Comparison of ENCODE assay signal across 26 cellular contexts in the genomic region with DNA sequence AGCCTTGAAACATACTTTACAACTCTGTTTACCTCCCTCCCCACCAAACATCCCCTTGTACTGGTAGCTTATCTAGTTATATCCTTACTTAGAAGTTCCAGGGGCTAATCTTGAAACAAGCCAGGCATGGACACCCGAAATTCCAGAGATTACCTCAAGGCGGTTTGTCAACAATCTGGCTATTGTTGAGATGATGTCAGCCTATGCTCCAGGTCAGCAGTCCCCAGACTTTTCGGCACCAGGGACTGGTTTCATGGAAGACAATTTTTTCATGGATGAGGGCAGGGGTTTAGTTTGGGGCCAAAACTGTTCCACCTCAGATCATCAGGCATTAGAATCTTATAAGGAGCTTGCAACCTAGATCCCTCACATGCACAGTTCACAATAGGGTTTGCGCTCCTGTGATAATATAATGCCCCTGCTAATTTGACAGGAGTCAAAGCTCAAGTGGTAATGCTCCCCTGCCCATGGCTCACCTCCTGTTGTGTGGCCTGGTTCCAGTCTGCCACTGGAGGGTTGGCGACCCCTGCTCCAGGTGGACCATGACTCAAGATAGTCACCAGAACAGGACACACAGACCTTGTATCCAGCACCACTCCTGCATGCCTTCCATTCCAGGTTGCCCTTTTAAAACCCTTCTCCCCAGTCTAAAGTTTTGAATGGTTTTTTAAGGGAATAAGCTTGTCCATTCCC.
DNase-seq lines count a peak whose midpoint lies in the region; ATAC-seq and TF ChIP-seq lines count a peak whose summit lies in the region.
"Had no signal": no experiment of that assay in that cellular context is flagged by ENCODE, and none has a peak within 500 bp of the region (broad histone marks: within the 10 kb centered on the region; RNA-seq: fewer than 3 reads in every experiment).

No MANE protein-coding gene starts in this region.

- no peaks in the 10 kb centered on the region for H3K27me3 Mint-ChIP-seq in stimulated activated memory B cell treated with anti-CD40 and anti-IgM and Interleukin-4, amounts not matched to agents 10 μg/mL and 1 μg/mL and 100 μg/mL, for 72 hours
- H3K27me3 Mint-ChIP-seq: activated CD8-positive, alpha-beta T cell treated with anti-CD3 and anti-CD28 coated beads for 36 hours; activated naive CD4-positive, alpha-beta T cell treated with anti-CD3 and anti-CD28 coated beads, Interleukin-2, amount 50 U/mL, for 24 hours; memory B cell had no signal

- ATAC-seq in SK-N-SH treated with all-trans-retinoic acid at 6 μM for 48 hours, result no peak
- peak; percentile 34 for ATAC-seq in stimulated activated memory B cell treated with anti-CD40 and anti-IgM and Interleukin-4, amounts not matched to agents 10 μg/mL and 1 μg/mL and 100 μg/mL, for 72 hours
- no peak for ATAC-seq in body of pancreas
- ATAC-seq: activated CD8-positive, alpha-beta T cell treated with anti-CD3 and anti-CD28 coated beads for 36 hours; gastroesophageal sphincter; left lobe of liver; stimulated activated naive CD8-positive, alpha-beta T cell treated with anti-CD3 and anti-CD28 coated beads, Interleukin-15, Interleukin-2, amounts not matched to agents 100 U/mL and 50 U/mL, for 24 hours had no signal

- H3K36me3 ChIP-seq in SK-N-SH (replicated peaks in 1 of 2; ENCODE audit: control insufficient read depth in 1 of 2, insufficient read depth in 2 of 2, low read length in 1 of 2), result no peaks in the 10 kb centered on the region
- H3K36me3 ChIP-seq in hepatocyte (replicated peaks; ENCODE audit: insufficient read depth, low read depth), result no peaks in the 10 kb centered on the region
- no peaks in the 10 kb centered on the region for H3K36me3 ChIP-seq in body of pancreas (replicated peaks in 1 of 2; ENCODE audit: insufficient read depth in 1 of 2, low read depth in 2 of 2)
- H3K36me3 ChIP-seq: gastroesophageal sphincter, ovary, vagina had no signal

- DNase-seq in SK-N-SH, result no peak
- DNase-seq in HT1080 (ENCODE audit: low read depth), result peak; percentile 9
- peak; percentile 5 for DNase-seq in hepatocyte (ENCODE audit: low spot score)
- no peak for DNase-seq in RPMI8226
- no peak for DNase-seq in posterior vena cava (ENCODE audit: low spot score)
- no peak for DNase-seq in body of pancreas
- DNase-seq: ACHN; activated CD8-positive, alpha-beta T cell treated with anti-CD3 and anti-CD28 coated beads for 36 hours; DMS79; KBM-7; NCI-H1092 treated with DMSO at 0.1 percent for 48 hours; NCI-H1694 treated with DMSO at 0.1 percent for 48 hours; NCI-H524; ovary; PC-9; Right ventricle myocardium superior; stimulated activated naive CD8-positive, alpha-beta T cell treated with anti-CD3 and anti-CD28 coated beads, Interleukin-15, Interleukin-2, amounts not matched to agents 100 U/mL and 50 U/mL, for 24 hours had no signal

- CTCF ChIA-PET in SK-N-SH (lab: Yijun Ruan, JAX), result no interaction called here

- no peaks in the 10 kb centered on the region for H3F3A ChIP-seq in SK-N-SH (replicated peaks; ENCODE audit: insufficient read depth)

- TF ChIP-seq CTCF in SK-N-SH (IDR thresholded peaks at IDR 0.05), result no peak
- no peak for TF ChIP-seq CTCF in hepatocyte (IDR thresholded peaks at IDR 0.05; ENCODE audit: poor library complexity)
- no peak for TF ChIP-seq CTCF in body of pancreas (IDR thresholded peaks at IDR 0.05)

- H3K9me2 ChIP-seq in SK-N-SH (no peaks in the 10 kb centered on the region), hepatocyte (replicated peaks; ENCODE audit: insufficient read depth) (no peaks in the 10 kb centered on the region)

- H3K27me3 ChIP-seq in SK-N-SH (ENCODE audit: insufficient read depth), result no peaks in the 10 kb centered on the region
- no peaks in the 10 kb centered on the region for H3K27me3 ChIP-seq in hepatocyte
- no peaks in the 10 kb centered on the region for H3K27me3 ChIP-seq in body of pancreas
- H3K27me3 ChIP-seq: gastroesophageal sphincter, ovary, vagina had no signal

- H3K4me1 ChIP-seq in SK-N-SH (ENCODE audit: control insufficient read depth in 1 of 2, insufficient read depth in 2 of 2, low read depth in 1 of 2, low read length in 1 of 2), result no peaks in the 10 kb centered on the region; a peak in 1 of 4 replicates
- H3K4me1 ChIP-seq in hepatocyte (ENCODE audit: insufficient read depth), result peaks cover 7% of the 10 kb centered on the region
- H3K4me1 ChIP-seq in body of pancreas, result peaks cover 7% of the 10 kb centered on the region
- H3K4me1 ChIP-seq: gastroesophageal sphincter had no signal

- H3K4me2 ChIP-seq in SK-N-SH, result no peak overlapping the region
- no peak overlapping the region for H3K4me2 ChIP-seq in hepatocyte
- H3K4me2 ChIP-seq: PC-9 had no signal

- H3K27ac Mint-ChIP-seq in stimulated activated memory B cell treated with anti-CD40 and anti-IgM and Interleukin-4, amounts not matched to agents 10 μg/mL and 1 μg/mL and 100 μg/mL, for 72 hours, result no peak overlapping the region
- H3K27ac Mint-ChIP-seq: activated CD8-positive, alpha-beta T cell treated with anti-CD3 and anti-CD28 coated beads for 36 hours; activated naive CD4-positive, alpha-beta T cell treated with anti-CD3 and anti-CD28 coated beads, Interleukin-2, amount 50 U/mL, for 24 hours; activated T-helper 2 cell treated with anti-CD3 and anti-CD28 coated beads, Interferon-gamma antibody, Interleukin-2, Interleukin-4, amounts not matched to agents 10 μg/mL and 5 μg/mL and 100 μg/mL, durations not matched to agents 14 hours and 24 hours and 36 hours; memory B cell; T-helper 2 cell treated with Interferon-gamma antibody and Interleukin-4, amounts not matched to agents 5 μg/mL and 100 μg/mL, for 36 hours had no signal

- no peak overlapping the region for H2AFZ ChIP-seq in SK-N-SH (ENCODE audit: low read depth)
- H2AFZ ChIP-seq in hepatocyte, result no peak overlapping the region
- H2AFZ ChIP-seq: PC-9 had no signal

- intact Hi-C loops in posterior vena cava (cut with DNase I), result no loop called here
- intact Hi-C loops in body of pancreas (cut with DNase I), result no loop called here

- H3K4me3 Mint-ChIP-seq in stimulated activated memory B cell treated with anti-CD40 and anti-IgM and Interleukin-4, amounts not matched to agents 10 μg/mL and 1 μg/mL and 100 μg/mL, for 72 hours, result no peak overlapping the region
- H3K4me3 Mint-ChIP-seq: activated CD8-positive, alpha-beta T cell treated with anti-CD3 and anti-CD28 coated beads for 36 hours; activated naive CD4-positive, alpha-beta T cell treated with anti-CD3 and anti-CD28 coated beads, Interleukin-2, amount 50 U/mL, for 24 hours; memory B cell; T-helper 2 cell treated with Interferon-gamma antibody and Interleukin-4, amounts not matched to agents 5 μg/mL and 100 μg/mL, for 36 hours had no signal

- 47% methylated on average over 4 of the region's 5 CpGs for WGBS in SK-N-SH (ENCODE audit: low lambda C conversion rate)
- WGBS in hepatocyte (ENCODE audit: low lambda C conversion rate, missing lambda C conversion rate), result 36% methylated on average over 5 of the region's 5 CpGs
- 58 to 62% methylated on average over 5 of the region's 5 CpGs for WGBS in body of pancreas, 2 donors

- H4K20me1 ChIP-seq in SK-N-SH (ENCODE audit: insufficient read depth), result no peaks in the 10 kb centered on the region
- H4K20me1 ChIP-seq in hepatocyte (ENCODE audit: insufficient read depth, poor library complexity, severe bottlenecking), result no peaks in the 10 kb centered on the region

- POLR2A ChIA-PET in SK-N-SH (lab: Yijun Ruan, JAX), result no interaction called here

- H3K4me3 ChIP-seq in SK-N-SH (ENCODE audit: low read depth in 2 of 2, low read length in 1 of 2), result no peak overlapping the region
- no peak overlapping the region for H3K4me3 ChIP-seq in hepatocyte
- H3K4me3 ChIP-seq in body of pancreas, result no peak overlapping the region
- H3K4me3 ChIP-seq: gastroesophageal sphincter, ovary, PC-9, vagina had no signal

- no peak for TF ChIP-seq EP300 in SK-N-SH (IDR thresholded peaks at IDR 0.05; ENCODE audit: borderline replicate concordance in 1 of 2, low read depth in 1 of 2, low read length in 1 of 2)

- H3K27ac ChIP-seq in SK-N-SH (ENCODE audit: low read depth in 2 of 2, low read length in 1 of 2) (no peak overlapping the region), hepatocyte (no peak overlapping the region), body of pancreas (no peak overlapping the region)
- H3K27ac ChIP-seq: gastroesophageal sphincter, ovary, PC-9, vagina had no signal

- no peaks in the 10 kb centered on the region for H3K79me2 ChIP-seq in SK-N-SH (ENCODE audit: insufficient read depth)
- H3K79me2 ChIP-seq in hepatocyte, result no peaks in the 10 kb centered on the region

- TF ChIP-seq RAD21 in SK-N-SH (IDR thresholded peaks at IDR 0.05; ENCODE audit: low read length), result no peak

- H3K36me3 Mint-ChIP-seq in stimulated activated memory B cell treated with anti-CD40 and anti-IgM and Interleukin-4, amounts not matched to agents 10 μg/mL and 1 μg/mL and 100 μg/mL, for 72 hours, result no peaks in the 10 kb centered on the region
- H3K36me3 Mint-ChIP-seq: activated naive CD4-positive, alpha-beta T cell treated with anti-CD3 and anti-CD28 coated beads, Interleukin-2, amount 50 U/mL, for 24 hours; memory B cell had no signal

- H3K9me3 Mint-ChIP-seq in stimulated activated memory B cell treated with anti-CD40 and anti-IgM and Interleukin-4, amounts not matched to agents 10 μg/mL and 1 μg/mL and 100 μg/mL, for 72 hours, result no peaks in the 10 kb centered on the region
- H3K9me3 Mint-ChIP-seq: activated CD8-positive, alpha-beta T cell treated with anti-CD3 and anti-CD28 coated beads for 36 hours; activated naive CD4-positive, alpha-beta T cell treated with anti-CD3 and anti-CD28 coated beads, Interleukin-2, amount 50 U/mL, for 24 hours; activated T-helper 2 cell treated with anti-CD3 and anti-CD28 coated beads, Interferon-gamma antibody, Interleukin-2, Interleukin-4, amounts not matched to agents 10 μg/mL and 5 μg/mL and 100 μg/mL, durations not matched to agents 14 hours and 24 hours and 36 hours; memory B cell; T-helper 2 cell treated with Interferon-gamma antibody and Interleukin-4, amounts not matched to agents 5 μg/mL and 100 μg/mL, for 36 hours had no signal

- H3K9me3 ChIP-seq in SK-N-SH, result no peaks in the 10 kb centered on the region
- no peaks in the 10 kb centered on the region for H3K9me3 ChIP-seq in hepatocyte (ENCODE audit: low read depth)
- no peaks in the 10 kb centered on the region for H3K9me3 ChIP-seq in body of pancreas
- H3K9me3 ChIP-seq: gastroesophageal sphincter, ovary, vagina had no signal

- no peak overlapping the region for H3K9ac ChIP-seq in SK-N-SH

- TF ChIP-seq POLR2A in body of pancreas (IDR thresholded peaks at IDR 0.05), result no peak

- H3K4me1 Mint-ChIP-seq in stimulated activated memory B cell treated with anti-CD40 and anti-IgM and Interleukin-4, amounts not matched to agents 10 μg/mL and 1 μg/mL and 100 μg/mL, for 72 hours, result no peaks in the 10 kb centered on the region
- H3K4me1 Mint-ChIP-seq: activated naive CD4-positive, alpha-beta T cell treated with anti-CD3 and anti-CD28 coated beads, Interleukin-2, amount 50 U/mL, for 24 hours; memory B cell had no signal

TF ChIP-seq in SK-N-SH treated with all-trans-retinoic acid at 6 μM for 48 hours, 23 proteins besides CTCF, POLR2A, EP300 and RAD21:
- TF ChIP-seq BACH2 (CRISPR knock-in tag; IDR thresholded peaks at IDR 0.05; ENCODE audit: borderline replicate concordance), result no peak
- 0 out of 2 replicates have a peak, but pooled peaks have one; percentile 10 for TF ChIP-seq ISL1 (CRISPR knock-in tag; IDR thresholded peaks at IDR 0.05)
TF ChIP-seq in SK-N-SH treated with all-trans-retinoic acid at 6 μM for 48 hours: peak in this region for 1.

TF ChIP-seq in SK-N-SH, 30 proteins besides CTCF, POLR2A, EP300 and RAD21 (continues in another document):
- no peak for TF ChIP-seq POLR2AphosphoS5 (IDR thresholded peaks at IDR 0.05; ENCODE audit: low read depth, low read length)

Comparison
In these comparisons a context has a peak if more than half of its experiments do, and no peak if none do; other contexts are left out.
1. DNase-seq: peak in HT1080 (single experiment) and hepatocyte (single experiment); none in SK-N-SH (single experiment), RPMI8226 (single experiment), posterior vena cava (single experiment) and body of pancreas (0 of 4).